ENCODE assay signal across 8 cellular contexts in the genomic region with DNA sequence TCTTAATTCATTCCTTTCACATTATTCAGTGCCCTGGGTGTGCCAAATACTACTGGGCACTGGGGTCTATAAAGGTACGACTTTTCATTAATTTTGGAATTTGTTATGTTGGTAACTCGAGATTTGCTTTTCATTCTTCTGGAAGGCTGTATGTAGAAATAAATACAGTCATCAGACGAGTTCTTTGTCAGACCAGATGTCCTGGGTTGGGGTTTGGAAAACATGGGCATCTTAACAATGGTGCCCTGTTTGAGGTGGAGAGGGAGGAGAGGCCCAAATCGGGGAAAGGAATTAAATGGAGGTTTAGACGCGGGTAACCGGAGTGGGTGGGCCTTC. TPM values are rescaled to one million over a fixed set of nuclear protein-coding genes. Genes with fewer than 3 reads are reported as not detected.
DNase-seq lines count a peak whose midpoint lies in the region; ATAC-seq lines count a peak whose summit lies in the region.

No MANE protein-coding gene starts in this region.

- no peaks in the 10 kb centered on the region for H3K9me3 ChIP-seq in Karpas-422 (ENCODE audit: low read length)
- H3K9me3 ChIP-seq in duodenal mucosa (ENCODE audit: control insufficient read depth in 1 of 2, low read length in 2 of 2), result no peaks in the 10 kb centered on the region

- H3K4me2 ChIP-seq in Karpas-422 (ENCODE audit: low read depth, low read length, poor library complexity, severe bottlenecking), result peak overlapping the region; percentile 89

- H3K9me3 Mint-ChIP-seq in naive thymus-derived CD8-positive, alpha-beta T cell, result no peaks in the 10 kb centered on the region

- no peak overlapping the region for H3K27ac ChIP-seq in ACC112 (ENCODE audit: low read depth, low read length)
- no peak overlapping the region for H3K27ac ChIP-seq in Karpas-422 (ENCODE audit: low read length)
- H3K27ac ChIP-seq in duodenal mucosa (ENCODE audit: low read depth, low read length), result peak overlapping the region; percentile 76

- H4K20me1 ChIP-seq in Karpas-422 (ENCODE audit: insufficient read depth, low read depth, low read length), result peaks cover 7% of the 10 kb centered on the region; the same call in 1 of the 2 replicates

- peak overlapping the region; percentile 80 for H2AFZ ChIP-seq in ACC112 (ENCODE audit: low read length, unreplicated experiment)
- H2AFZ ChIP-seq in Karpas-422 (ENCODE audit: low read length), result peak overlapping the region; percentile 98

- POLR2A ChIA-PET in naive thymus-derived CD8-positive, alpha-beta T cell (lab: Charles Lee), result interaction anchor here (0.9 to 1.8 kb wide), 2 partner anchors 293 to 1105 kb away, joined by 4 to 8 read pairs; a partner anchor contains a TSS

- H3K27me3 Mint-ChIP-seq in naive thymus-derived CD8-positive, alpha-beta T cell, result peaks cover under 1 to 11% (median 3%) of the 10 kb centered on the region in 5 donors

- H3K4me1 ChIP-seq in ACC112 (ENCODE audit: control insufficient read depth, insufficient read depth, low read length, unreplicated experiment) (peaks cover 13% of the 10 kb centered on the region), Karpas-422 (ENCODE audit: low read length) (peaks cover 15% of the 10 kb centered on the region), duodenal mucosa (ENCODE audit: control insufficient read depth in 1 of 2, insufficient read depth in 2 of 2, low read length in 2 of 2) (peaks cover 4 to 16% of the 10 kb centered on the region in 2 donors)

- H3K36me3 ChIP-seq in ACC112 (ENCODE audit: insufficient read depth, low read length), result no peaks in the 10 kb centered on the region
- no peaks in the 10 kb centered on the region for H3K36me3 ChIP-seq in Karpas-422 (ENCODE audit: insufficient read depth, low read length)
- H3K36me3 ChIP-seq in duodenal mucosa (ENCODE audit: control insufficient read depth in 1 of 2, insufficient read depth in 2 of 2, low read length in 2 of 2), result no peaks in the 10 kb centered on the region

- H3K27me3 ChIP-seq in ACC112 (ENCODE audit: insufficient read depth, low read length) (no peaks in the 10 kb centered on the region), Karpas-422 (ENCODE audit: low read length) (no peaks in the 10 kb centered on the region; the same call in 1 of the 2 replicates), duodenal mucosa (ENCODE audit: control insufficient read depth in 1 of 2, insufficient read depth in 2 of 2, low read length in 2 of 2) (no peaks in the 10 kb centered on the region)

- no peaks in the 10 kb centered on the region for H3K9me2 ChIP-seq in Karpas-422 (replicated peaks; ENCODE audit: insufficient read depth, low read length)

- no peak for ATAC-seq in naive thymus-derived CD8-positive, alpha-beta T cell
- no peak for ATAC-seq in esophagus mucosa

- H3K4me3 ChIP-seq in ACC112 (ENCODE audit: low read depth, low read length) (peak overlapping the region; percentile 95), Karpas-422 (ENCODE audit: low read length) (peak overlapping the region; percentile 83), duodenal mucosa (ENCODE audit: low read depth in 1 of 2, low read length in 2 of 2) (peak overlapping the region; percentile 79 to 94)

- no peak for DNase-seq in Karpas-422
- no peak for DNase-seq in naive thymus-derived CD8-positive, alpha-beta T cell
- DNase-seq in RPMI8226, result no peak
- no peak for DNase-seq in cerebellum (ENCODE audit: low spot score)
- DNase-seq in NOMO-1 treated with DMSO at 0.1 percent for 48 hours (lab: John Stamatoyannopoulos, UW; ENCODE audit: unreplicated experiment), result no peak

- H3K79me2 ChIP-seq in ACC112 (ENCODE audit: control insufficient read depth, insufficient read depth, low read length, unreplicated experiment) (peaks cover 10% of the 10 kb centered on the region), Karpas-422 (ENCODE audit: low read length) (no peaks in the 10 kb centered on the region)

- H3K36me3 Mint-ChIP-seq in naive thymus-derived CD8-positive, alpha-beta T cell, result no peaks in the 10 kb centered on the region

- peak overlapping the region; percentile 83 to 98 (median 93) for H3K27ac Mint-ChIP-seq in naive thymus-derived CD8-positive, alpha-beta T cell

- peak overlapping the region; percentile 85 for H3K9ac ChIP-seq in Karpas-422 (ENCODE audit: low read length)
- H3K9ac ChIP-seq in duodenal mucosa (ENCODE audit: low read depth in 1 of 2, low read length in 2 of 2), result peak overlapping the region; percentile 86 to 94

- peaks cover 14 to 23% (median 14%) of the 10 kb centered on the region in 4 donors for H3K4me1 Mint-ChIP-seq in naive thymus-derived CD8-positive, alpha-beta T cell

- peak overlapping the region; percentile 95 to 99 (median 97) for H3K4me3 Mint-ChIP-seq in naive thymus-derived CD8-positive, alpha-beta T cell

RNA-seq across cellular contexts. Expression of a gene that starts 0.7 kb away (rescaled TPM):
- total RNA-seq in Karpas-422 (2014; rRNA removed; shearing (Covaris generic); ENCODE audit: low replicate concordance), result 1.9 and 6.4 TPM in 2 replicates
- 1 to 10 TPM; 5.8 to 8.0 TPM for total RNA-seq in naive thymus-derived CD8-positive, alpha-beta T cell
- 1 to 10 TPM; 5.2 to 8.3 (median 5.7) TPM for polyA plus RNA-seq in naive thymus-derived CD8-positive, alpha-beta T cell
- total RNA-seq in cerebellum (125 TPM), esophagus mucosa (16.0 TPM)
